36 cellular contexts compared by ENCODE assay signal in genomic region chrX:38595801-38596200, GRCh38. TPM values are rescaled to one million over a fixed set of nuclear protein-coding genes. Genes with fewer than 3 reads are reported as not detected.
"Had no signal": no experiment of that assay in that cellular context is flagged by ENCODE, and none has a peak within 500 bp of the region (broad histone marks: within the 10 kb centered on the region; RNA-seq: fewer than 3 reads in every experiment).

No MANE protein-coding gene starts in this region.

- H3K4me3 Mint-ChIP-seq: activated CD4-positive, alpha-beta memory T cell treated with anti-CD3 and anti-CD28 coated beads, Interleukin-2, amount 10 ng/mL, durations not matched to agents 7 days and 5 days; activated CD8-positive, alpha-beta memory T cell treated with anti-CD3 and anti-CD28 coated beads, Interleukin-2, amount 10 ng/mL, durations not matched to agents 7 days and 5 days; activated naive CD8-positive, alpha-beta T cell treated with anti-CD3 and anti-CD28 coated beads for 36 hours; central memory CD8-positive, alpha-beta T cell had no signal

- H3K4me1 Mint-ChIP-seq: activated CD4-positive, alpha-beta memory T cell treated with anti-CD3 and anti-CD28 coated beads, Interleukin-2, amount 10 ng/mL, durations not matched to agents 7 days and 5 days; activated CD8-positive, alpha-beta memory T cell treated with anti-CD3 and anti-CD28 coated beads, Interleukin-2, amount 10 ng/mL, durations not matched to agents 7 days and 5 days; activated naive CD8-positive, alpha-beta T cell treated with anti-CD3 and anti-CD28 coated beads for 36 hours; central memory CD8-positive, alpha-beta T cell had no signal

- H3K27me3 ChIP-seq: cardiac muscle cell, MG63, Peyer's patch, SJSA1 had no signal

- H3K36me3 Mint-ChIP-seq: activated CD8-positive, alpha-beta memory T cell treated with anti-CD3 and anti-CD28 coated beads, Interleukin-2, amount 10 ng/mL, durations not matched to agents 7 days and 5 days; activated naive CD8-positive, alpha-beta T cell treated with anti-CD3 and anti-CD28 coated beads for 36 hours had no signal

- H3K4me1 ChIP-seq: Peyer's patch, SJSA1 had no signal

- H3K27ac Mint-ChIP-seq: activated CD4-positive, alpha-beta memory T cell treated with anti-CD3 and anti-CD28 coated beads, Interleukin-2, amount 10 ng/mL, durations not matched to agents 7 days and 5 days; activated CD8-positive, alpha-beta memory T cell treated with anti-CD3 and anti-CD28 coated beads, Interleukin-2, amount 10 ng/mL, durations not matched to agents 7 days and 5 days; activated naive CD8-positive, alpha-beta T cell treated with anti-CD3 and anti-CD28 coated beads for 36 hours had no signal

- H3K36me3 ChIP-seq: cardiac muscle cell, MG63, Peyer's patch, SJSA1, WERI-Rb-1 had no signal

- H3K4me3 ChIP-seq: cardiac muscle cell, MG63, Peyer's patch, SJSA1 had no signal

- FAIRE-seq: TTC549 had no signal

- H3K27me3 Mint-ChIP-seq: activated CD8-positive, alpha-beta memory T cell treated with anti-CD3 and anti-CD28 coated beads, Interleukin-2, amount 10 ng/mL, durations not matched to agents 7 days and 5 days; activated naive CD8-positive, alpha-beta T cell treated with anti-CD3 and anti-CD28 coated beads for 36 hours had no signal

- H3K27ac ChIP-seq: cardiac muscle cell, Peyer's patch, SJSA1, WERI-Rb-1 had no signal

- DNase-seq: activated CD4-positive, alpha-beta memory T cell treated with anti-CD3 and anti-CD28 coated beads, Interleukin-2, amount 10 ng/mL, durations not matched to agents 7 days and 5 days; activated CD4-positive, alpha-beta T cell treated with anti-CD3 and anti-CD28 coated beads for 1 hour; activated CD4-positive, alpha-beta T cell treated with anti-CD3 and anti-CD28 coated beads for 48 hours; activated CD4-positive, CD25-positive, alpha-beta regulatory T cell; activated CD8-positive, alpha-beta memory T cell treated with anti-CD3 and anti-CD28 coated beads for 24 hours; activated CD8-positive, alpha-beta memory T cell treated with anti-CD3 and anti-CD28 coated beads, Interleukin-2, amount 10 ng/mL, durations not matched to agents 7 days and 5 days; activated CD8-positive, alpha-beta memory T cell treated with anti-CD3 and anti-CD28 coated beads, Interleukin-2, amount 50 U/mL, for 48 hours; activated effector memory CD4-positive, alpha-beta T cell treated with Interleukin-2 at 50 U/mL for 16 hours; activated naive CD4-positive, alpha-beta T cell; activated naive CD4-positive, alpha-beta T cell treated with anti-CD3 and anti-CD28 coated beads, Interleukin-2, amount 50 U/mL, for 16 hours; activated naive CD8-positive, alpha-beta T cell treated with anti-CD3 and anti-CD28 coated beads for 36 hours; activated T-cell treated with anti-CD3 and anti-CD28 coated beads, Interleukin-2, amount 50 U/mL, for 48 hours; amniotic stem cell; aorta; Karpas-422; MG63; NCI-H1048; NCI-H1105 treated with DMSO at 0.1 percent for 48 hours; NCI-H1436; NCI-H1694 treated with DMSO at 0.1 percent for 48 hours; NCI-H2029; NCI-H345; NCI-H524 treated with DMSO at 0.1 percent for 48 hours; PC-3; Peyer's patch; RPMI8226; SHP77 treated with DMSO at 0.1 percent for 48 hours; SW 1271; T-helper 1 cell; T-helper 2 cell; T1000; WERI-Rb-1 had no signal

- H3K9me3 Mint-ChIP-seq: activated CD4-positive, alpha-beta memory T cell treated with anti-CD3 and anti-CD28 coated beads, Interleukin-2, amount 10 ng/mL, durations not matched to agents 7 days and 5 days; central memory CD8-positive, alpha-beta T cell had no signal

- ATAC-seq: activated CD8-positive, alpha-beta memory T cell treated with anti-CD3 and anti-CD28 coated beads, Interleukin-2, amount 10 ng/mL, durations not matched to agents 7 days and 5 days; PC-3 had no signal

- H3K9me3 ChIP-seq: MG63, Peyer's patch, SJSA1 had no signal

RNA-seq across cellular contexts. Expression of gene TSPAN7, which starts 34.5 kb away (rescaled TPM):
- total RNA-seq: activated CD8-positive, alpha-beta memory T cell treated with anti-CD3 and anti-CD28 coated beads, Interleukin-2, amount 10 ng/mL, durations not matched to agents 7 days and 5 days; PC-3 had no signal
